In genomic region chr1:224700915-224701531, GRCh38 we compare ENCODE assay signal across 8 cellular contexts.
DNase-seq lines count a peak whose midpoint lies in the region; ATAC-seq and TF ChIP-seq lines count a peak whose summit lies in the region.

No MANE protein-coding gene starts in this region.

- no peak for TF ChIP-seq POLR2A in spleen (IDR thresholded peaks at IDR 0.05)

- intact Hi-C loops in spleen (cut with DNase I; ENCODE audit: low total_unique reads): no loop called here
- intact Hi-C loops in heart right ventricle (cut with DNase I): no loop called here

- no peaks in the 10 kb centered on the region for H3K36me3 ChIP-seq in KOPT-K1 (ENCODE audit: insufficient read depth, low read length)
- no peaks in the 10 kb centered on the region for H3K36me3 ChIP-seq in spleen
- H3K36me3 ChIP-seq in heart right ventricle: no peaks in the 10 kb centered on the region

- H3K4me1 ChIP-seq in spleen (no peaks in the 10 kb centered on the region), heart right ventricle (no peaks in the 10 kb centered on the region)

- no peaks in the 10 kb centered on the region for H3K9me3 ChIP-seq in KOPT-K1 (ENCODE audit: insufficient read depth, low read length, poor library complexity, severe bottlenecking)
- no peaks in the 10 kb centered on the region for H3K9me3 ChIP-seq in spleen
- H3K9me3 ChIP-seq in heart right ventricle: no peaks in the 10 kb centered on the region

- no peak for ATAC-seq in HG03432 (IDR thresholded peaks at IDR 0.05; ENCODE audit: unreplicated experiment)
- ATAC-seq in omental fat pad (ENCODE audit: low FRiP score): no peak
- ATAC-seq in heart right ventricle: no peak

- TF ChIP-seq CTCF in epithelial cell of proximal tubule (conservative IDR thresholded peaks at IDR 0.05; ENCODE audit: low read depth, low read length) (peak; percentile 51), spleen (IDR thresholded peaks at IDR 0.05 in 8 of 11, conservative IDR thresholded peaks at IDR 0.05 in 3 of 11) (peak in 1 of 11 experiments; percentile 10), omental fat pad (IDR thresholded peaks at IDR 0.05) (no peak), heart right ventricle (IDR thresholded peaks at IDR 0.05) (peak in 4 of 9 donors; percentile 6 to 36 (median 12))

- H3K27ac ChIP-seq in KOPT-K1 (ENCODE audit: low read depth, low read length, poor library complexity, severe bottlenecking) (peak overlapping the region; percentile 39), spleen (no peak overlapping the region), heart right ventricle (no peak overlapping the region)

- peak; percentile 42 for DNase-seq in AG20443 (ENCODE audit: low spot score)
- peak; percentile 27 for DNase-seq in GM19238 (ENCODE audit: insufficient read length, low spot score)
- no peak for DNase-seq in epithelial cell of proximal tubule (ENCODE audit: low read depth)
- DNase-seq in spleen: no peak
- no peak for DNase-seq in omental fat pad (ENCODE audit: low spot score)
- no peak for DNase-seq in heart right ventricle

- no peak overlapping the region for H3K4me3 ChIP-seq in epithelial cell of proximal tubule (ENCODE audit: low read depth, low read length)
- no peak overlapping the region for H3K4me3 ChIP-seq in spleen
- no peak overlapping the region for H3K4me3 ChIP-seq in heart right ventricle

- H3K27me3 ChIP-seq in spleen (replicated peaks in 1 of 7) (no peaks in the 10 kb centered on the region), heart right ventricle (peaks cover 0 to 6% (median 0%) of the 10 kb centered on the region in 7 donors)

- 56 to 79% (median 75%) methylated on average over 4 of the region's 4 CpGs for WGBS in spleen, 5 donors
- 59% methylated on average over 4 of the region's 4 CpGs for WGBS in heart right ventricle, 2 donors

Comparison
In these comparisons a context has a peak if more than half of its experiments do, and no peak if none do; other contexts are left out.
1. DNase-seq: peak in AG20443 (single experiment) and GM19238 (single experiment); none in epithelial cell of proximal tubule (single experiment), spleen (single experiment), omental fat pad (single experiment) and heart right ventricle (0 of 2).